Comparison of ENCODE assay signal across 8 cellular contexts in genomic region chr10:119489572-119490326, GRCh38. TPM values are rescaled to one million over a fixed set of nuclear protein-coding genes. Genes with fewer than 3 reads are reported as not detected.
DNase-seq lines count a peak whose midpoint lies in the region; ATAC-seq and TF ChIP-seq lines count a peak whose summit lies in the region.

No MANE protein-coding gene starts in this region.

- TF ChIP-seq POLR2A in body of pancreas (IDR thresholded peaks at IDR 0.05), result no peak

- peaks cover 6% of the 10 kb centered on the region for H3K4me1 ChIP-seq in body of pancreas

- no peak overlapping the region for H3K27ac ChIP-seq in body of pancreas

- H3K27me3 ChIP-seq in body of pancreas, result no peaks in the 10 kb centered on the region

- intact Hi-C loops in body of pancreas (cut with DNase I), result no loop called here

- peak; percentile 29 to 67 (median 50) for TF ChIP-seq CTCF in body of pancreas (IDR thresholded peaks at IDR 0.05)

- ATAC-seq in GM19467 (IDR thresholded peaks at IDR 0.05; ENCODE audit: unreplicated experiment) (peak; percentile 50), HG03575 (IDR thresholded peaks at IDR 0.05; ENCODE audit: extremely low read depth, insufficient number of reproducible peaks, low FRiP score, unreplicated experiment) (peak; percentile 52), body of pancreas (no peak)

- no peaks in the 10 kb centered on the region for H3K9me3 ChIP-seq in body of pancreas

- H3K4me3 ChIP-seq in body of pancreas, result no peak overlapping the region

- H3K36me3 ChIP-seq in body of pancreas (replicated peaks in 1 of 2; ENCODE audit: insufficient read depth in 1 of 2, low read depth in 2 of 2), result no peaks in the 10 kb centered on the region

- DNase-seq in Daoy (ENCODE audit: low read depth), result peak; percentile 46
- peak; percentile 25 to 86 (median 38) for DNase-seq in T-helper 2 cell
- DNase-seq in body of pancreas, result peak in 3 of 4 donors; percentile 9 to 25 (median 16)
- DNase-seq in kidney tubule cell (ENCODE audit: low spot score), result peak; percentile 26
- DNase-seq in stimulated activated CD4-positive, alpha-beta T cell treated with anti-CD3 and anti-CD28 coated beads, TNF-alpha, amount 100 ng/mL, for 48 hours (ENCODE audit: low read depth in 3 of 3), result peak in 2 of 3 donors; percentile 25 to 41
- no peak for DNase-seq in epidermal melanocyte (ENCODE audit: insufficient read length, low spot score)

- WGBS in body of pancreas, 2 donors, result 11 to 14% methylated on average over 16 to 18 of the region's 19 CpGs

RNA-seq across cellular contexts. Expression of gene RGS10, which starts 52.8 kb away (rescaled TPM):
- 22.1 and 22.8 TPM in 2 replicates for total RNA-seq in Daoy (2014; rRNA removed; shearing (Covaris generic))
- 10 to 100 TPM; 13.2 to 21.3 TPM for total RNA-seq in body of pancreas
